12 cellular contexts compared by ENCODE assay signal in the genomic region with DNA sequence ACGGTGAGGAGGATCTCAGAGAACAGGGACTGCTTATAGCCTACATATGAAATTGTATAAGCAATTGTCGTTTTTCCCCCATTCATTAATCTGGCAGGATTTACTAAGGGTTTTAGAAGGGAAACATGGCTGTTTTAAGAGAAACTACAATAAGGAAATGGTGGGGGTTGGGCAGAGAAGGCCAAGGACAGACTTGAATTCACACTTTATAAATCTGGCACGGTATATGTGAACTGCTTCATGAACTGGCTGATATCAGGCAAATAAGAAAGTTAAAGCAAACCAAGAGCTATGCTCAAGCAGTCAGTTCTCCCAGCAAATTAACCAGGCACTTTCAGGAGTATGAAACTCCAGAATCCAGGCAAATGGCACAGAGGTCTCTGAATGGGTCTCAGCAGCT.
DNase-seq lines count a peak whose midpoint lies in the region; ATAC-seq and TF ChIP-seq lines count a peak whose summit lies in the region.
"Had no signal": no experiment of that assay in that cellular context is flagged by ENCODE, and none has a peak within 500 bp of the region (broad histone marks: within the 10 kb centered on the region; RNA-seq: fewer than 3 reads in every experiment).

No MANE protein-coding gene starts in this region.

- peak overlapping the region; percentile 52 to 91 (median 83) for H3K27ac Mint-ChIP-seq in brain

- no peak overlapping the region for H3K4me2 ChIP-seq in smooth muscle cell
- H3K4me2 ChIP-seq in PC-3 (ENCODE audit: low read length): no peak overlapping the region

- H4K20me1 ChIP-seq in smooth muscle cell (ENCODE audit: low read depth) (no peaks in the 10 kb centered on the region), PC-3 (ENCODE audit: low read length) (no peaks in the 10 kb centered on the region)

- peak overlapping the region in 4 of 5 experiments; percentile 12 to 57 (median 34) for H3K4me3 Mint-ChIP-seq in brain

- 38% methylated on average over 3 of the region's 3 CpGs for WGBS in smooth muscle cell (ENCODE audit: low lambda C conversion rate)

- H3K4me3 ChIP-seq in mucosa of descending colon (no peak overlapping the region), smooth muscle cell (no peak overlapping the region), PC-3 (ENCODE audit: low read length) (no peak overlapping the region)

- peaks cover 11% of the 10 kb centered on the region for H3K4me1 ChIP-seq in mucosa of descending colon (ENCODE audit: low read depth)
- H3K4me1 ChIP-seq in smooth muscle cell (ENCODE audit: low read depth): peaks cover 24% of the 10 kb centered on the region
- no peaks in the 10 kb centered on the region for H3K4me1 ChIP-seq in PC-3 (ENCODE audit: insufficient read depth, low read length)
- H3K4me1 ChIP-seq: BE2C had no signal

- peak; percentile 58 for DNase-seq in NCI-H748 (lab: John Stamatoyannopoulos, UW; ENCODE audit: unreplicated experiment)
- peak in 1 of 3 donors; percentile 58 for DNase-seq in mucosa of descending colon
- no peak for DNase-seq in smooth muscle cell (lab: John Stamatoyannopoulos, UW; ENCODE audit: unreplicated experiment)
- DNase-seq in PC-3: no peak
- no peak for DNase-seq in NCI-H524 treated with DMSO at 0.1 percent for 48 hours (lab: John Stamatoyannopoulos, UW)
- DNase-seq in cerebellar cortex (ENCODE audit: low spot score): no peak
- DNase-seq in NCI-H146 treated with DMSO at 0.1 percent for 48 hours (lab: John Stamatoyannopoulos, UW; ENCODE audit: unreplicated experiment): no peak
- DNase-seq: activated CD4-positive, alpha-beta T cell treated with anti-CD3 and anti-CD28 coated beads for 48 hours; BE2C; glutamatergic neuron; kidney glomerular epithelial cell had no signal

- peaks cover 58% of the 10 kb centered on the region for H3K4me1 Mint-ChIP-seq in brain

- H3F3A ChIP-seq in smooth muscle cell (ENCODE audit: low read depth): no peaks in the 10 kb centered on the region
- H3F3A ChIP-seq in PC-3 (ENCODE audit: low read length, unreplicated experiment): no peaks in the 10 kb centered on the region

- H3K27me3 ChIP-seq in smooth muscle cell (ENCODE audit: low read depth): no peaks in the 10 kb centered on the region
- H3K27me3 ChIP-seq in PC-3 (ENCODE audit: low read length): no peaks in the 10 kb centered on the region
- H3K27me3 ChIP-seq: BE2C had no signal

- H3K79me2 ChIP-seq in smooth muscle cell (ENCODE audit: low read depth) (no peaks in the 10 kb centered on the region), PC-3 (ENCODE audit: low read length) (no peaks in the 10 kb centered on the region)

- H3K36me3 ChIP-seq in mucosa of descending colon (ENCODE audit: low read depth): no peaks in the 10 kb centered on the region
- no peaks in the 10 kb centered on the region for H3K36me3 ChIP-seq in smooth muscle cell (ENCODE audit: low read depth)
- no peaks in the 10 kb centered on the region for H3K36me3 ChIP-seq in PC-3 (ENCODE audit: low read depth, low read length)
- H3K36me3 ChIP-seq: BE2C had no signal

- H3K27ac ChIP-seq in smooth muscle cell (ENCODE audit: low read depth): peak overlapping the region; percentile 5
- H3K27ac ChIP-seq in PC-3 (ENCODE audit: low read length): no peak overlapping the region

- peaks cover 0 to 8% (median 0%) of the 10 kb centered on the region in 5 experiments for H3K9me3 Mint-ChIP-seq in brain

- H3K9ac ChIP-seq in smooth muscle cell (ENCODE audit: low read depth) (no peak overlapping the region), PC-3 (ENCODE audit: low read length) (no peak overlapping the region)

- CTCF ChIA-PET in PC-3 (lab: Charles Lee): no interaction called here

- no TSS peak for BruUV-seq in PC-3 (replicated peaks; lab: Mats Ljungman, UMichigan)

- POLR2A ChIA-PET in PC-3 (lab: Charles Lee; ENCODE audit: unreplicated experiment): no interaction called here

- H3K27me3 Mint-ChIP-seq in brain: no peaks in the 10 kb centered on the region

- no peaks in the 10 kb centered on the region for H3K36me3 Mint-ChIP-seq in brain

- ATAC-seq in mucosa of descending colon: peak; percentile 13
- ATAC-seq in PC-3: no peak

- TF ChIP-seq CTCF in brain (conservative IDR thresholded peaks at IDR 0.05): no peak
- TF ChIP-seq CTCF in mucosa of descending colon (IDR thresholded peaks at IDR 0.05): no peak
- no peak for TF ChIP-seq CTCF in smooth muscle cell (IDR thresholded peaks at IDR 0.05; ENCODE audit: borderline replicate concordance, insufficient read depth, poor library complexity, severe bottlenecking)
- TF ChIP-seq CTCF in PC-3 (conservative IDR thresholded peaks at IDR 0.05; ENCODE audit: low read depth, low read length): no peak

- intact Hi-C loops in mucosa of descending colon (cut with DNase I, micrococcal nuclease) (no loop called here), PC-3 (cut with micrococcal nuclease) (no loop called here)

- no peaks in the 10 kb centered on the region for H3K9me2 ChIP-seq in PC-3 (replicated peaks; ENCODE audit: low read length)

- H2AFZ ChIP-seq in smooth muscle cell (ENCODE audit: low read depth) (peak overlapping the region; percentile 17), PC-3 (ENCODE audit: low read length) (no peak overlapping the region)

- H3K9me3 ChIP-seq in mucosa of descending colon (no peaks in the 10 kb centered on the region), smooth muscle cell (replicated peaks; ENCODE audit: low read depth) (no peaks in the 10 kb centered on the region), PC-3 (ENCODE audit: low read length) (no peaks in the 10 kb centered on the region)
- H3K9me3 ChIP-seq: BE2C had no signal
